In genomic region chr13:114132419-114133121, GRCh38 we compare ENCODE assay signal across 8 cellular contexts. TPM values are rescaled to one million over a fixed set of nuclear protein-coding genes. Genes with fewer than 3 reads are reported as not detected.
DNase-seq lines count a peak whose midpoint lies in the region; ATAC-seq and TF ChIP-seq lines count a peak whose summit lies in the region.

Gene RASA3 (minus strand): TSS chr13:114132623. CDS start chr13:114132489, 134 bp downstream.

- H3K27me3 ChIP-seq in right atrium auricular region, result no peaks in the 10 kb centered on the region

- H3K27ac ChIP-seq in right atrium auricular region, result peak within 1 kb of the TSS; percentile 85 to 88

- no peaks in the 10 kb centered on the region for H3K9me3 ChIP-seq in right atrium auricular region

- peak within 1 kb of the TSS; percentile 89 to 96 for H3K4me3 ChIP-seq in right atrium auricular region

- peak; percentile 53 for DNase-seq in GF-D8 (lab: John Stamatoyannopoulos, UW)
- DNase-seq in KG1 (lab: John Stamatoyannopoulos, UW), result peak; percentile 33
- peak in 4 of 5 donors; percentile 50 to 70 (median 58) for DNase-seq in T-helper 1 cell
- peak; percentile 95 for DNase-seq in astrocyte of the hippocampus (ENCODE audit: low read depth, low spot score)
- no peak for DNase-seq in right atrium auricular region (ENCODE audit: low spot score)
- peak; percentile 63 for DNase-seq in pons (ENCODE audit: low spot score)
- no peak for DNase-seq in HuH-7 (ENCODE audit: low spot score)

- peaks cover 0 to 49% of the 10 kb centered on the region in 2 donors for H3K4me1 ChIP-seq in right atrium auricular region

- ATAC-seq in GM21737 (IDR thresholded peaks at IDR 0.05; ENCODE audit: unreplicated experiment), result peak; percentile 64

- no peak for TF ChIP-seq CTCF in right atrium auricular region (IDR thresholded peaks at IDR 0.05)

- H3K36me3 ChIP-seq in right atrium auricular region, result no peaks in the 10 kb centered on the region

RNA-seq across cellular contexts. Expression of gene RASA3, which starts in this region (rescaled TPM):
- 10 to 100 TPM; 10.2 to 13.2 TPM for total RNA-seq in right atrium auricular region

Comparison
In these comparisons a context has a peak if more than half of its experiments do, and no peak if none do; other contexts are left out.
1. DNase-seq: peak in GF-D8 (single experiment), KG1 (single experiment), T-helper 1 cell (4 of 5), astrocyte of the hippocampus (single experiment) and pons (single experiment); none in right atrium auricular region (single experiment) and HuH-7 (single experiment).